ENCODE assay signal across 8 cellular contexts in genomic region chr1:161133220-161133740, GRCh38. TPM values are rescaled to one million over a fixed set of nuclear protein-coding genes. Genes with fewer than 3 reads are reported as not detected.
DNase-seq lines count a peak whose midpoint lies in the region; ATAC-seq, FAIRE-seq and TF ChIP-seq lines count a peak whose summit lies in the region.

No MANE protein-coding gene starts in this region.

- H3K79me1 ChIP-seq in H1 (ENCODE audit: low read depth, low read length) = peaks cover 9% of the 10 kb centered on the region
- H3K79me1 ChIP-seq in trophoblast cell (ENCODE audit: low read length) = peaks cover 24% of the 10 kb centered on the region

- no peak for ATAC-seq in esophagus mucosa

- H3K9me3 ChIP-seq in MG63 = no peaks in the 10 kb centered on the region
- no peaks in the 10 kb centered on the region for H3K9me3 ChIP-seq in H1 (ENCODE audit: insufficient read depth in 2 of 2, low read depth in 1 of 2, low read length in 1 of 2)
- H3K9me3 ChIP-seq in trophoblast cell (ENCODE audit: insufficient read depth, low read depth, low read length) = no peaks in the 10 kb centered on the region

- no peak for DNase-seq in GM12865 (ENCODE audit: low read depth)
- no peak for DNase-seq in MG63
- no peak for DNase-seq in H1 (ENCODE audit: low read depth in 1 of 2, low spot score in 2 of 2)
- no peak for DNase-seq in trophoblast cell
- DNase-seq in GM19239 (ENCODE audit: insufficient read length, low spot score) = no peak
- no peak for DNase-seq in COLO668 (lab: John Stamatoyannopoulos, UW; ENCODE audit: unreplicated experiment)
- DNase-seq in GM20000 (ENCODE audit: low spot score) = no peak

- POLR2A ChIA-PET in H1 (lab: Charles Lee; ENCODE audit: partially characterized antibody) = interaction anchor here (0.7 to 9.6 kb wide), 21 partner anchors 8 to 179 kb away, joined by 3 to 130 read pairs (median 5); partner anchors contain the start of genes ADAMTS4, B4GALT3, F11R and KLHDC9

- H3K14ac ChIP-seq in H1 (ENCODE audit: insufficient read length) = no peak overlapping the region
- H3K14ac ChIP-seq in trophoblast cell (ENCODE audit: low read length) = peak overlapping the region; percentile 91

- H3K36me3 ChIP-seq in MG63 = peaks cover 32% of the 10 kb centered on the region
- peaks cover 0 to 14% (median 4%) of the 10 kb centered on the region in 4 experiments; a peak in 3 of 8 replicates for H3K36me3 ChIP-seq in H1 (ENCODE audit: control insufficient read depth in 2 of 4, insufficient read depth in 4 of 4, low read length in 3 of 4)
- peaks cover 2 to 6% of the 10 kb centered on the region in 2 experiments for H3K36me3 ChIP-seq in trophoblast cell (ENCODE audit: control insufficient read depth in 1 of 2, insufficient read depth in 2 of 2, low read length in 2 of 2)

- TF ChIP-seq CTCF in GM12865 (IDR thresholded peaks at IDR 0.05; ENCODE audit: insufficient read depth, low read depth, low read length, missing control alignments) = no peak
- no peak for TF ChIP-seq CTCF in H1 (IDR thresholded peaks at IDR 0.05; ENCODE audit: control extremely low read depth in 1 of 3, insufficient read depth in 1 of 3, low read depth in 1 of 3, low read length in 3 of 3)
- TF ChIP-seq CTCF in GM20000 (IDR thresholded peaks at IDR 0.05; ENCODE audit: extremely low read depth, missing control alignments) = no peak

- TF ChIP-seq EP300 in H1 (IDR thresholded peaks at IDR 0.05; ENCODE audit: borderline replicate concordance in 1 of 2, low read depth in 2 of 2, low read length in 2 of 2) = no peak

- TF ChIP-seq POLR2A in H1 (IDR thresholded peaks at IDR 0.05; ENCODE audit: control extremely low read depth in 1 of 2, low read depth in 2 of 2, low read length in 2 of 2) = 0 out of 3 replicates have a peak, but pooled peaks of 1 of the 2 experiments have one; percentile 6

- H2BK20ac ChIP-seq in H1 (ENCODE audit: low read length) = no peak overlapping the region

- peak; percentile 13 for FAIRE-seq in H1 (lab: Jason Lieb, UNC)
- no peak for FAIRE-seq in GM19239 (lab: Jason Lieb, UNC)

- H4K8ac ChIP-seq in H1 (ENCODE audit: extremely low read depth, insufficient read depth, low read length) = 0 out of 2 replicates have a peak overlapping the region, but pooled peaks have one; percentile 26
- H4K8ac ChIP-seq in trophoblast cell (ENCODE audit: low read depth, low read length) = peak overlapping the region; percentile 96

- H4K12ac ChIP-seq in trophoblast cell (ENCODE audit: low read depth, low read length) = peak overlapping the region; percentile 93

- H2BK5ac ChIP-seq in H1 (ENCODE audit: low read depth, low read length) (peak overlapping the region; percentile 88), trophoblast cell (ENCODE audit: low read depth, low read length, poor library complexity) (peak overlapping the region; percentile 96)

- H3K18ac ChIP-seq in H1 (ENCODE audit: extremely low read depth, low read length) (peak overlapping the region; percentile 53), trophoblast cell (ENCODE audit: low read length) (peak overlapping the region; percentile 68)

- H3K9ac ChIP-seq in H1 (replicated peaks in 1 of 4; ENCODE audit: extremely low read depth in 1 of 4, low read depth in 3 of 4, low read length in 3 of 4) = peak overlapping the region; percentile 75 to 85 (median 80)
- H3K9ac ChIP-seq in trophoblast cell (ENCODE audit: low read length) = peak overlapping the region; percentile 86

- peak overlapping the region; percentile 51; the same call in 1 of the 2 replicates for H2AFZ ChIP-seq in H1 (ENCODE audit: low read length)
- H2AFZ ChIP-seq in trophoblast cell (ENCODE audit: insufficient read depth, low read length, poor library complexity) = peak overlapping the region; percentile 94

- H3K23ac ChIP-seq in H1 (ENCODE audit: insufficient read length) = no peak overlapping the region
- no peak overlapping the region for H3K23ac ChIP-seq in trophoblast cell (ENCODE audit: low read length)

- no peak overlapping the region for H2BK15ac ChIP-seq in H1 (ENCODE audit: low read length)

- peaks cover 0 to 42% of the 10 kb centered on the region in 2 experiments; a peak in 3 of 4 replicates for H3K79me2 ChIP-seq in H1 (ENCODE audit: control insufficient read depth in 1 of 2, insufficient read depth in 2 of 2, low read length in 2 of 2)
- peaks cover 15% of the 10 kb centered on the region for H3K79me2 ChIP-seq in trophoblast cell (ENCODE audit: control insufficient read depth, insufficient read depth, low read length, poor library complexity)

- peak overlapping the region; percentile 95 for H3K27ac ChIP-seq in H1 (ENCODE audit: low read depth, low read length)
- H3K27ac ChIP-seq in trophoblast cell (ENCODE audit: low read depth, low read length) = peak overlapping the region; percentile 99

- TF ChIP-seq RAD21 in H1 (IDR thresholded peaks at IDR 0.05 in 1 of 2, conservative IDR thresholded peaks at IDR 0.05 in 1 of 2; ENCODE audit: low read depth in 2 of 2, low read length in 2 of 2) = no peak

- peak overlapping the region; percentile 100 for H3K4me3 ChIP-seq in GM12865 (ENCODE audit: low read depth, low read length)
- peak overlapping the region; percentile 70 for H3K4me3 ChIP-seq in MG63
- peak overlapping the region; percentile 71 to 97 (median 84) for H3K4me3 ChIP-seq in H1 (ENCODE audit: extremely low read depth in 1 of 4, insufficient read depth in 2 of 4, low read depth in 3 of 4, low read length in 4 of 4)
- H3K4me3 ChIP-seq in trophoblast cell (ENCODE audit: low read depth, low read length) = peak overlapping the region; percentile 89

- H4K91ac ChIP-seq in H1 (replicated peaks; ENCODE audit: insufficient read length, low read length) (peak overlapping the region; percentile 46), trophoblast cell (ENCODE audit: low read depth, low read length) (peak overlapping the region; percentile 99)

- H2BK120ac ChIP-seq in H1 (replicated peaks; ENCODE audit: low read depth, low read length) = no peak overlapping the region
- peak overlapping the region; percentile 99 for H2BK120ac ChIP-seq in trophoblast cell (ENCODE audit: insufficient read depth, low read length, poor library complexity)

- WGBS in H1 (ENCODE audit: extremely low coverage in 1 of 2, insufficient coverage in 1 of 2, insufficient read length in 1 of 2, insufficient replicate concordance in 2 of 2, low coverage in 1 of 2, low lambda C conversion rate in 2 of 2, missing lambda C conversion rate in 1 of 2), 2 experiments = 2% methylated on average over 11 of the region's 11 CpGs; no CpG with 5 or more reads in 1 of the 2 experiments
- WGBS in trophoblast cell (ENCODE audit: extremely low coverage, insufficient coverage, insufficient read length) = no CpG with 5 or more reads among the region's 11 CpGs

- H3K4me2 ChIP-seq in H1 (ENCODE audit: insufficient read depth in 1 of 2, low read depth in 2 of 2, low read length in 2 of 2) (peak overlapping the region; percentile 78), trophoblast cell (ENCODE audit: low read length) (peak overlapping the region; percentile 73)

- peak overlapping the region; percentile 25 for H4K5ac ChIP-seq in H1 (ENCODE audit: insufficient read length, low read depth, low read length)

- H3K56ac ChIP-seq in H1 (replicated peaks; ENCODE audit: insufficient read length, low read depth, low read length) = peak overlapping the region; percentile 23

- H3K4me1 ChIP-seq in H1 (replicated peaks in 1 of 4; ENCODE audit: control insufficient read depth in 3 of 4, insufficient read depth in 4 of 4, low read length in 3 of 4) = no peaks in the 10 kb centered on the region; a peak in 1 of 7 replicates
- H3K4me1 ChIP-seq in trophoblast cell (ENCODE audit: control insufficient read depth in 1 of 2, insufficient read depth in 2 of 2, low read length in 2 of 2) = peaks cover 21 to 35% of the 10 kb centered on the region in 2 experiments

- H4K20me1 ChIP-seq in H1 (replicated peaks in 1 of 2; ENCODE audit: control insufficient read depth in 1 of 2, insufficient read depth in 2 of 2, low read length in 2 of 2) = peaks cover 2 to 4% of the 10 kb centered on the region in 2 experiments

- peaks cover 9% of the 10 kb centered on the region for H3K23me2 ChIP-seq in H1 (ENCODE audit: low read depth, low read length)

- CTCF ChIA-PET in H1 (lab: Charles Lee; ENCODE audit: partially characterized antibody) = interaction anchor here (1.2 to 2.7 kb wide), 5 partner anchors 19 to 39 kb away, joined by 3 to 10 read pairs (median 4); partner anchors contain the start of genes PPOX and UFC1

- H3K27me3 ChIP-seq in MG63 = no peaks in the 10 kb centered on the region
- H3K27me3 ChIP-seq in H1 (replicated peaks in 1 of 4; ENCODE audit: control insufficient read depth in 3 of 4, extremely low read depth in 1 of 4, insufficient read depth in 3 of 4, low read length in 3 of 4) = no peaks in the 10 kb centered on the region
- no peaks in the 10 kb centered on the region for H3K27me3 ChIP-seq in trophoblast cell (ENCODE audit: insufficient read depth, low read length)

- no peak overlapping the region for H2AK5ac ChIP-seq in H1 (ENCODE audit: low read depth, low read length)
- H2AK5ac ChIP-seq in trophoblast cell (ENCODE audit: low read length) = peak overlapping the region; percentile 26

- H2BK12ac ChIP-seq in H1 (ENCODE audit: low read depth, low read length) (peak overlapping the region; percentile 91; the same call in 1 of the 2 replicates), trophoblast cell (ENCODE audit: low read length) (peak overlapping the region; percentile 45)

- H3K4ac ChIP-seq in H1 (replicated peaks; ENCODE audit: insufficient read length, low read depth, low read length) = peak overlapping the region; percentile 70
- peak overlapping the region; percentile 93 for H3K4ac ChIP-seq in trophoblast cell (ENCODE audit: low read depth, low read length)

RNA-seq across cellular contexts. Expression of gene DEDD, which starts 0.8 kb away (rescaled TPM):
- total RNA-seq in MG63 (2014; rRNA removed; shearing (Covaris generic); ENCODE audit: low replicate concordance) = 33.2 and 39.8 TPM in 2 replicates
- 42.0 and 42.6 TPM in 2 replicates for total RNA-seq in H1 (2021; fragmentation: NEBNext Ultra II Directional; extraction: Animal tissue kit (Norgen Biotek cat#: 25700))
- 55.9 and 61.7 TPM in 2 replicates for polyA plus RNA-seq in H1 (2011; rRNA removed)
- polyA plus RNA-seq in H1 (2011; cell fraction: cytosol; rRNA removed) = 53.7 TPM
- 52.1 TPM for polyA plus RNA-seq in H1 (2011; cell fraction: nucleus; rRNA removed)
- polyA plus RNA-seq in H1 (2012, experiment 1 of 2) = 37.5 to 48.4 TPM (median 45.4 TPM) in 4 replicates
- 25.2 TPM for polyA plus RNA-seq in H1 (2012, experiment 2 of 2)
- polyA plus RNA-seq in H1 (2013, experiment 1 of 2) = 20.7 TPM
- polyA plus RNA-seq in H1 (2013, experiment 2 of 2) = 21.5 TPM
- polyA minus RNA-seq in H1 (2011; rRNA and poly(A)+ RNA removed) = 74.2 and 79.1 TPM in 2 replicates
- 16.6 TPM for polyA minus RNA-seq in H1 (2011; cell fraction: cytosol; rRNA and poly(A)+ RNA removed)
- 16.5 TPM for polyA minus RNA-seq in H1 (2011; cell fraction: nucleus; rRNA and poly(A)+ RNA removed)
- polyA plus RNA-seq in trophoblast cell (2013) = 25.1 and 25.2 TPM in 2 replicates
- total RNA-seq in esophagus mucosa = 24.9 TPM

RNA-seq across cellular contexts. Expression of gene NIT1, which starts 15.4 kb away (rescaled TPM):
- 8.9 and 14.1 TPM in 2 replicates for total RNA-seq in MG63 (2014; rRNA removed; shearing (Covaris generic); ENCODE audit: low replicate concordance)
- total RNA-seq in H1 (2021; fragmentation: NEBNext Ultra II Directional; extraction: Animal tissue kit (Norgen Biotek cat#: 25700)) = 40.4 and 40.6 TPM in 2 replicates
- polyA plus RNA-seq in H1 (2011; rRNA removed) = 33.0 and 46.3 TPM in 2 replicates
- 38.8 TPM for polyA plus RNA-seq in H1 (2011; cell fraction: cytosol; rRNA removed)
- 61.2 TPM for polyA plus RNA-seq in H1 (2011; cell fraction: nucleus; rRNA removed)
- polyA plus RNA-seq in H1 (2012, experiment 1 of 2) = 43.3 to 49.8 TPM (median 48.6 TPM) in 4 replicates
- polyA plus RNA-seq in H1 (2012, experiment 2 of 2) = 44.8 TPM
- polyA plus RNA-seq in H1 (2013, experiment 1 of 2) = 31.7 TPM
- polyA plus RNA-seq in H1 (2013, experiment 2 of 2) = 29.0 TPM
- polyA minus RNA-seq in H1 (2011; rRNA and poly(A)+ RNA removed) = 28.8 and 42.0 TPM in 2 replicates
- polyA minus RNA-seq in H1 (2011; cell fraction: cytosol; rRNA and poly(A)+ RNA removed) = 20.8 TPM
- polyA minus RNA-seq in H1 (2011; cell fraction: nucleus; rRNA and poly(A)+ RNA removed) = 31.2 TPM
- 40.6 and 42.0 TPM in 2 replicates for polyA plus RNA-seq in trophoblast cell (2013)
- total RNA-seq in esophagus mucosa = 26.4 TPM

RNA-seq across cellular contexts. Expression of gene PFDN2, which starts 15.4 kb away (rescaled TPM):
- 32.6 and 36.1 TPM in 2 replicates for total RNA-seq in MG63 (2014; rRNA removed; shearing (Covaris generic); ENCODE audit: low replicate concordance)
- 71.2 and 74.7 TPM in 2 replicates for total RNA-seq in H1 (2021; fragmentation: NEBNext Ultra II Directional; extraction: Animal tissue kit (Norgen Biotek cat#: 25700))
- polyA plus RNA-seq in H1 (2011; rRNA removed) = 66.2 and 69.6 TPM in 2 replicates
- 220 TPM for polyA plus RNA-seq in H1 (2011; cell fraction: cytosol; rRNA removed)
- polyA plus RNA-seq in H1 (2011; cell fraction: nucleus; rRNA removed) = 13.8 TPM
- polyA plus RNA-seq in H1 (2012, experiment 1 of 2) = 108 to 135 TPM (median 126 TPM) in 4 replicates
- 37.0 TPM for polyA plus RNA-seq in H1 (2012, experiment 2 of 2)
- polyA plus RNA-seq in H1 (2013, experiment 1 of 2) = 201 TPM
- polyA plus RNA-seq in H1 (2013, experiment 2 of 2) = 231 TPM
- polyA minus RNA-seq in H1 (2011; rRNA and poly(A)+ RNA removed) = 5.9 and 9.8 TPM in 2 replicates
- polyA minus RNA-seq in H1 (2011; cell fraction: cytosol; rRNA and poly(A)+ RNA removed) = 15.0 TPM
- polyA minus RNA-seq in H1 (2011; cell fraction: nucleus; rRNA and poly(A)+ RNA removed) = 9.6 TPM
- polyA plus RNA-seq in trophoblast cell (2013) = 263 and 270 TPM in 2 replicates
- total RNA-seq in esophagus mucosa = 46.2 TPM

RNA-seq across cellular contexts. Expression of gene UFC1, which starts 20.5 kb away (rescaled TPM):
- 118 and 178 TPM in 2 replicates for total RNA-seq in MG63 (2014; rRNA removed; shearing (Covaris generic); ENCODE audit: low replicate concordance)
- 67.8 and 71.0 TPM in 2 replicates for total RNA-seq in H1 (2021; fragmentation: NEBNext Ultra II Directional; extraction: Animal tissue kit (Norgen Biotek cat#: 25700))
- 60.2 and 102 TPM in 2 replicates for polyA plus RNA-seq in H1 (2011; rRNA removed)
- 127 TPM for polyA plus RNA-seq in H1 (2011; cell fraction: cytosol; rRNA removed)
- polyA plus RNA-seq in H1 (2011; cell fraction: nucleus; rRNA removed) = 22.6 TPM
- 114 to 154 TPM (median 116 TPM) in 4 replicates for polyA plus RNA-seq in H1 (2012, experiment 1 of 2)
- polyA plus RNA-seq in H1 (2012, experiment 2 of 2) = 28.2 TPM
- 51.0 TPM for polyA plus RNA-seq in H1 (2013, experiment 1 of 2)
- 54.6 TPM for polyA plus RNA-seq in H1 (2013, experiment 2 of 2)
- polyA minus RNA-seq in H1 (2011; rRNA and poly(A)+ RNA removed) = 46.6 and 64.7 TPM in 2 replicates
- polyA minus RNA-seq in H1 (2011; cell fraction: cytosol; rRNA and poly(A)+ RNA removed) = 35.9 TPM
- polyA minus RNA-seq in H1 (2011; cell fraction: nucleus; rRNA and poly(A)+ RNA removed) = 27.1 TPM
- polyA plus RNA-seq in trophoblast cell (2013) = 116 and 121 TPM in 2 replicates
- 76.7 TPM for total RNA-seq in esophagus mucosa

RNA-seq across cellular contexts. Expression of gene USP21, which starts 26.0 kb away (rescaled TPM):
- 3.5 and 4.2 TPM in 2 replicates for total RNA-seq in MG63 (2014; rRNA removed; shearing (Covaris generic); ENCODE audit: low replicate concordance)
- total RNA-seq in H1 (2021; fragmentation: NEBNext Ultra II Directional; extraction: Animal tissue kit (Norgen Biotek cat#: 25700)) = 23.9 and 28.2 TPM in 2 replicates
- polyA plus RNA-seq in H1 (2011; rRNA removed) = 36.3 and 53.5 TPM in 2 replicates
- 24.7 TPM for polyA plus RNA-seq in H1 (2011; cell fraction: cytosol; rRNA removed)
- polyA plus RNA-seq in H1 (2011; cell fraction: nucleus; rRNA removed) = 114 TPM
- 23.1 to 27.6 TPM (median 23.8 TPM) in 4 replicates for polyA plus RNA-seq in H1 (2012, experiment 1 of 2)
- polyA plus RNA-seq in H1 (2012, experiment 2 of 2) = 30.6 TPM
- 17.1 TPM for polyA plus RNA-seq in H1 (2013, experiment 1 of 2)
- polyA plus RNA-seq in H1 (2013, experiment 2 of 2) = 16.7 TPM
- 17.7 and 18.1 TPM in 2 replicates for polyA minus RNA-seq in H1 (2011; rRNA and poly(A)+ RNA removed)
- polyA minus RNA-seq in H1 (2011; cell fraction: cytosol; rRNA and poly(A)+ RNA removed) = 18.6 TPM
- polyA minus RNA-seq in H1 (2011; cell fraction: nucleus; rRNA and poly(A)+ RNA removed) = 37.9 TPM
- 19.5 and 20.6 TPM in 2 replicates for polyA plus RNA-seq in trophoblast cell (2013)
- 15.6 TPM for total RNA-seq in esophagus mucosa
